Comparison of ENCODE assay signal across 10 cellular contexts in genomic region chr4:76658231-76659102, GRCh38.
DNase-seq lines count a peak whose midpoint lies in the region; ATAC-seq and TF ChIP-seq lines count a peak whose summit lies in the region.
"Had no signal": no experiment of that assay in that cellular context is flagged by ENCODE, and none has a peak within 500 bp of the region (broad histone marks: within the 10 kb centered on the region; RNA-seq: fewer than 3 reads in every experiment).

No MANE protein-coding gene starts in this region.

- ATAC-seq in GM18498 (IDR thresholded peaks at IDR 0.05; ENCODE audit: unreplicated experiment) (peak; percentile 52), HG03139 (IDR thresholded peaks at IDR 0.05; ENCODE audit: unreplicated experiment) (peak; percentile 47)

- peak; percentile 90 for DNase-seq in astrocyte of the cerebellum (ENCODE audit: low read depth)
- DNase-seq in middle frontal gyrus (ENCODE audit: extremely low spot score, low spot score), result peak; percentile 33
- no peak for DNase-seq in NK-92 treated with Interleukin-12 subunit alpha and Interleukin-12 subunit beta, amount 100 ng/mL, for 24 hours (lab: John Stamatoyannopoulos, UW)
- DNase-seq in NCI-H2081 (lab: John Stamatoyannopoulos, UW), result no peak
- no peak for DNase-seq in iPS-NIHi11 (ENCODE audit: low spot score)
- DNase-seq in NCI-H1092 (lab: John Stamatoyannopoulos, UW), result no peak
- DNase-seq: GDM1, NCI-H1092 treated with DMSO at 0.1 percent for 48 hours had no signal

- no peak for TF ChIP-seq CTCF in astrocyte of the cerebellum (IDR thresholded peaks at IDR 0.05; ENCODE audit: low read depth, low read length, missing control alignments)

- in situ Hi-C loops in astrocyte of the cerebellum (cut with HindIII; ENCODE audit: low sequenced_read_pairs), result no loop called here

- no peak overlapping the region for H3K4me3 ChIP-seq in astrocyte of the cerebellum (ENCODE audit: low read depth, low read length)

Comparison
In these comparisons a context has a peak if more than half of its experiments do, and no peak if none do; other contexts are left out.
1. DNase-seq: peak in astrocyte of the cerebellum (single experiment) and middle frontal gyrus (single experiment); none in NK-92 treated with Interleukin-12 subunit alpha and Interleukin-12 subunit beta, amount 100 ng/mL, for 24 hours (single experiment), NCI-H2081 (0 of 2), iPS-NIHi11 (single experiment) and NCI-H1092 (single experiment).